Comparison of ENCODE assay signal across 28 cellular contexts in genomic region chr12:48826209-48826855, GRCh38. TPM values are rescaled to one million over a fixed set of nuclear protein-coding genes. Genes with fewer than 3 reads are reported as not detected.
DNase-seq lines count a peak whose midpoint lies in the region; ATAC-seq and TF ChIP-seq lines count a peak whose summit lies in the region.
"Had no signal": no experiment of that assay in that cellular context is flagged by ENCODE, and none has a peak within 500 bp of the region (broad histone marks: within the 10 kb centered on the region; RNA-seq: fewer than 3 reads in every experiment).

No MANE protein-coding gene starts in this region.

- H3K27me3 ChIP-seq in CD4-positive, CD25-positive, alpha-beta regulatory T cell (ENCODE audit: control insufficient read depth, insufficient read depth, low read length): no peaks in the 10 kb centered on the region
- no peaks in the 10 kb centered on the region; the same call in 1 of the 2 replicates for H3K27me3 ChIP-seq in H9 (ENCODE audit: insufficient read depth, low read length)
- no peaks in the 10 kb centered on the region for H3K27me3 ChIP-seq in mammary epithelial cell (ENCODE audit: insufficient read depth, low read length)
- no peaks in the 10 kb centered on the region for H3K27me3 ChIP-seq in left lung
- H3K27me3 ChIP-seq: BLaER1, dorsolateral prefrontal cortex, SJSA1 had no signal

- no peak overlapping the region for H3K27ac ChIP-seq in CD4-positive, CD25-positive, alpha-beta regulatory T cell (ENCODE audit: insufficient read depth, low read length, poor library complexity, severe bottlenecking)
- no peak overlapping the region for H3K27ac ChIP-seq in H9 (ENCODE audit: insufficient read length, low read depth, low read length)
- H3K27ac ChIP-seq in mammary epithelial cell (ENCODE audit: insufficient read depth, low read depth, low read length): no peak overlapping the region
- H3K27ac ChIP-seq in left lung: no peak overlapping the region
- H3K27ac ChIP-seq: BLaER1, GM23248, parathyroid adenoma, SJSA1 had no signal

- no peak overlapping the region for H2BK15ac ChIP-seq in H9 (ENCODE audit: low read depth, low read length)

- dilution Hi-C loops in mammary epithelial cell (cut with HindIII; ENCODE audit: low sequenced_read_pairs): no loop called here

- H3K4me2 ChIP-seq in H9 (ENCODE audit: insufficient read depth, insufficient read length, low read length) (no peak overlapping the region), mammary epithelial cell (ENCODE audit: insufficient read depth, low read depth, low read length) (no peak overlapping the region)
- H3K4me2 ChIP-seq: BLaER1 had no signal

- no TSS peak for BruUV-seq in mammary epithelial cell (replicated peaks; lab: Mats Ljungman, UMichigan)

- no peaks in the 10 kb centered on the region for H3K23me2 ChIP-seq in H9 (ENCODE audit: insufficient read length, low read depth, low read length, poor library complexity, severe bottlenecking)

- no peak overlapping the region for H3K4ac ChIP-seq in H9 (ENCODE audit: low read depth, low read length)

- H2AFZ ChIP-seq in H9 (ENCODE audit: low read length): no peak overlapping the region
- no peak overlapping the region for H2AFZ ChIP-seq in mammary epithelial cell (ENCODE audit: low read depth, low read length)
- H2AFZ ChIP-seq: GM23248, parathyroid adenoma had no signal

- H3K36me3 ChIP-seq in CD4-positive, CD25-positive, alpha-beta regulatory T cell (ENCODE audit: control insufficient read depth, insufficient read depth, low read length): peaks cover 34% of the 10 kb centered on the region
- peaks cover 21% of the 10 kb centered on the region for H3K36me3 ChIP-seq in mammary epithelial cell (ENCODE audit: insufficient read depth, low read length)
- peaks cover 0 to 55% of the 10 kb centered on the region in 2 donors for H3K36me3 ChIP-seq in left lung

- H4K8ac ChIP-seq in H9 (replicated peaks; ENCODE audit: insufficient read length, low read depth, low read length): no peak overlapping the region

- H3K23ac ChIP-seq in H9 (ENCODE audit: insufficient read length, low read depth, low read length): no peak overlapping the region

- DNase-seq in CD4-positive, CD25-positive, alpha-beta regulatory T cell: no peak
- DNase-seq in H9 (no peak), mammary epithelial cell (peak; percentile 81), left lung (no peak), globus pallidus (ENCODE audit: low spot score) (no peak), H4 (ENCODE audit: low spot score) (no peak)
- DNase-seq in central memory CD4-positive, alpha-beta T cell: no peak
- DNase-seq: activated CD4-positive, alpha-beta memory T cell treated with anti-CD3 and anti-CD28 coated beads for 36 hours; activated CD4-positive, CD25-positive, alpha-beta regulatory T cell treated with anti-CD3 and anti-CD28 coated beads, Interleukin-2, amount 50 U/mL, for 72 hours; activated effector memory CD4-positive, alpha-beta T cell treated with Interleukin-2 at 50 U/mL for 16 hours; Calu3; dorsolateral prefrontal cortex; glutamatergic neuron; GM23248; kidney; mucosa of descending colon; NCI-H1092 treated with DMSO at 0.1 percent for 48 hours; NCI-H1930; NCI-H226; NCI-H748 treated with DMSO at 0.1 percent for 48 hours; right cardiac atrium; stimulated activated CD4-positive, alpha-beta T cell treated with anti-CD3 and anti-CD28 coated beads, Interleukin-2, amount 100 ng/mL, for 24 hours; trophoblast cell had no signal

- no peak overlapping the region for H2BK20ac ChIP-seq in H9 (ENCODE audit: low read depth, low read length, poor library complexity, severe bottlenecking)

- peaks cover 3% of the 10 kb centered on the region for H3K4me1 ChIP-seq in CD4-positive, CD25-positive, alpha-beta regulatory T cell (ENCODE audit: control insufficient read depth, insufficient read depth, low read length, poor library complexity, severe bottlenecking)
- H3K4me1 ChIP-seq in H9 (ENCODE audit: insufficient read depth, low read length): no peaks in the 10 kb centered on the region
- H3K4me1 ChIP-seq in mammary epithelial cell (ENCODE audit: insufficient read depth, low read length): peaks cover 13% of the 10 kb centered on the region
- no peaks in the 10 kb centered on the region for H3K4me1 ChIP-seq in left lung
- H3K4me1 ChIP-seq: parathyroid adenoma, SJSA1 had no signal

- no peak overlapping the region for H2BK120ac ChIP-seq in H9 (ENCODE audit: low read depth, low read length, poor library complexity, severe bottlenecking)

- H2BK12ac ChIP-seq in H9 (ENCODE audit: insufficient read length, low read depth, low read length): no peak overlapping the region

- no peak overlapping the region for H2BK5ac ChIP-seq in H9 (ENCODE audit: insufficient read length, low read length)

- H3T11ph ChIP-seq in H9 (ENCODE audit: low read length): no peak overlapping the region

- H3K9me3 Mint-ChIP-seq in CD4-positive, CD25-positive, alpha-beta regulatory T cell: no peaks in the 10 kb centered on the region
- H3K9me3 Mint-ChIP-seq in H9: no peaks in the 10 kb centered on the region
- H3K9me3 Mint-ChIP-seq: activated CD4-positive, alpha-beta memory T cell treated with anti-CD3 and anti-CD28 coated beads for 36 hours; nephron had no signal

- H3K4me1 Mint-ChIP-seq in CD4-positive, CD25-positive, alpha-beta regulatory T cell: peaks cover 0 to 15% (median 8%) of the 10 kb centered on the region in 4 donors
- peaks cover 13 to 22% of the 10 kb centered on the region in 2 experiments for H3K4me1 Mint-ChIP-seq in H9

- peak overlapping the region in 1 of 4 donors; percentile 62 for H3K4me3 Mint-ChIP-seq in CD4-positive, CD25-positive, alpha-beta regulatory T cell
- H3K4me3 Mint-ChIP-seq in H9: peak overlapping the region in 1 of 2 experiments; percentile 21; a peak in 1 of 5 replicates
- H3K4me3 Mint-ChIP-seq: activated CD4-positive, alpha-beta memory T cell treated with anti-CD3 and anti-CD28 coated beads for 36 hours; nephron had no signal

- H3K14ac ChIP-seq in H9 (ENCODE audit: insufficient read depth, low read length): no peak overlapping the region

- no peak overlapping the region for H2AK5ac ChIP-seq in H9 (ENCODE audit: insufficient read length, low read length)

- H3K4me3 ChIP-seq in CD4-positive, CD25-positive, alpha-beta regulatory T cell (ENCODE audit: low read depth, low read length): no peak overlapping the region
- H3K4me3 ChIP-seq in mammary epithelial cell (replicated peaks in 1 of 3; ENCODE audit: insufficient read depth in 1 of 3, low read depth in 2 of 3, low read length in 3 of 3) (no peak overlapping the region), left lung (no peak overlapping the region)
- H3K4me3 ChIP-seq: BLaER1, dorsolateral prefrontal cortex, GM23248, lung, mucosa of descending colon, SJSA1 had no signal

- no peak overlapping the region for H4K5ac ChIP-seq in H9 (ENCODE audit: insufficient read length, low read depth, low read length)

- no peaks in the 10 kb centered on the region for H3K79me1 ChIP-seq in H9 (ENCODE audit: insufficient read depth, low read depth, low read length, poor library complexity, severe bottlenecking)

- H3K9me3 ChIP-seq in CD4-positive, CD25-positive, alpha-beta regulatory T cell (ENCODE audit: control insufficient read depth in 2 of 2, low read length in 2 of 2): no peaks in the 10 kb centered on the region
- H3K9me3 ChIP-seq in H9 (ENCODE audit: control insufficient read depth, low read depth, low read length): no peaks in the 10 kb centered on the region
- H3K9me3 ChIP-seq in mammary epithelial cell (replicated peaks; ENCODE audit: insufficient read depth, low read length): no peaks in the 10 kb centered on the region
- no peaks in the 10 kb centered on the region for H3K9me3 ChIP-seq in left lung
- H3K9me3 ChIP-seq: BLaER1, mucosa of descending colon, SJSA1 had no signal

- no peak overlapping the region for H3K9ac ChIP-seq in H9 (ENCODE audit: extremely low read depth, insufficient read length, low read length)
- no peak overlapping the region for H3K9ac ChIP-seq in mammary epithelial cell (ENCODE audit: insufficient read depth, low read length)
- H3K9ac ChIP-seq: BLaER1, GM23248, parathyroid adenoma had no signal

- intact Hi-C loops in mammary epithelial cell (cut with micrococcal nuclease): no loop called here
- intact Hi-C loops in left lung (cut with DNase I): no loop called here

- no peaks in the 10 kb centered on the region for H4K20me1 ChIP-seq in H9 (ENCODE audit: control insufficient read depth, insufficient read depth, insufficient read length)
- no peaks in the 10 kb centered on the region for H4K20me1 ChIP-seq in mammary epithelial cell (ENCODE audit: insufficient read depth, low read length)

- TF ChIP-seq CTCF in H9 (conservative IDR thresholded peaks at IDR 0.05): no peak
- no peak for TF ChIP-seq CTCF in mammary epithelial cell (conservative IDR thresholded peaks at IDR 0.05 in 1 of 2, IDR thresholded peaks at IDR 0.05 in 1 of 2; ENCODE audit: extremely low read depth in 1 of 2, insufficient read depth in 1 of 2, low read depth in 1 of 2, low read length in 2 of 2)
- TF ChIP-seq CTCF in left lung (IDR thresholded peaks at IDR 0.05): no peak

- H3K18ac ChIP-seq in H9 (ENCODE audit: insufficient read length, low read depth, low read length): no peak overlapping the region

- H3K27me3 Mint-ChIP-seq in CD4-positive, CD25-positive, alpha-beta regulatory T cell: peaks cover 6% of the 10 kb centered on the region
- peaks cover 1% of the 10 kb centered on the region; the same call in 1 of the 2 replicates for H3K27me3 Mint-ChIP-seq in H9 (ENCODE audit: low read depth)
- H3K27me3 Mint-ChIP-seq: activated CD4-positive, alpha-beta memory T cell treated with anti-CD3 and anti-CD28 coated beads for 36 hours had no signal

- peaks cover 17% of the 10 kb centered on the region for H3K36me3 Mint-ChIP-seq in CD4-positive, CD25-positive, alpha-beta regulatory T cell
- peaks cover 20 to 77% (median 54%) of the 10 kb centered on the region in 3 experiments; a peak in 6 of 7 replicates for H3K36me3 Mint-ChIP-seq in H9 (ENCODE audit: insufficient read depth in 1 of 3, low read depth in 3 of 3)

- no peak overlapping the region for H4K91ac ChIP-seq in H9 (ENCODE audit: insufficient read length, low read depth, low read length)

- H3K56ac ChIP-seq in H9 (ENCODE audit: insufficient read length, low read depth, low read length): no peak overlapping the region

- CTCF ChIA-PET in mammary epithelial cell (lab: Charles Lee; ENCODE audit: low non-redundant PET): no interaction called here

- WGBS in H9 (ENCODE audit: extremely low coverage, insufficient read length, low lambda C conversion rate): no CpG with 5 or more reads among the region's 15 CpGs
- 31% methylated on average over 13 of the region's 15 CpGs for WGBS in mammary epithelial cell (ENCODE audit: low coverage, missing lambda C conversion rate)

- in situ Hi-C loops in mammary epithelial cell (cut with MboI; ENCODE audit: low sequenced_read_pairs in 2 of 2): no loop called here

- no peaks in the 10 kb centered on the region for H3K79me2 ChIP-seq in H9 (ENCODE audit: insufficient read depth, low read length)
- H3K79me2 ChIP-seq in mammary epithelial cell (ENCODE audit: insufficient read depth, low read length): no peaks in the 10 kb centered on the region
- H3K79me2 ChIP-seq: parathyroid adenoma had no signal

- peak overlapping the region in 2 of 3 donors; percentile 70 to 89 for H3K27ac Mint-ChIP-seq in CD4-positive, CD25-positive, alpha-beta regulatory T cell
- H3K27ac Mint-ChIP-seq in H9: peak overlapping the region in 2 of 3 experiments; percentile 17 to 55; a peak in 4 of 7 replicates
- H3K27ac Mint-ChIP-seq: activated CD4-positive, alpha-beta memory T cell treated with anti-CD3 and anti-CD28 coated beads for 36 hours; nephron had no signal

- ATAC-seq in CD4-positive, CD25-positive, alpha-beta regulatory T cell (ENCODE audit: low read depth in 2 of 2): no peak
- ATAC-seq in left lung: peak; percentile 4
- ATAC-seq: mucosa of descending colon, right cardiac atrium had no signal

RNA-seq across cellular contexts. Expression of gene CACNB3, which starts 8.0 kb away (rescaled TPM):
- total RNA-seq in CD4-positive, CD25-positive, alpha-beta regulatory T cell: 9.1 TPM
- 1 to 10 TPM in 2 of 4 donors, under 1 TPM in 2; 0.32 to 2.3 (median 0.83) TPM for polyA plus RNA-seq in CD4-positive, CD25-positive, alpha-beta regulatory T cell
- total RNA-seq in H9 (2021) (34.9 and 35.1 TPM in 2 replicates), mammary epithelial cell (10 to 100 TPM in 1 of 2 donors, 1 to 10 TPM in 1; 8.7 to 31.1 TPM), left lung (10 to 100 TPM; 26.4 to 42.5 TPM)
- polyA plus RNA-seq in mammary epithelial cell: 16.7 TPM
- 11.6 TPM for polyA minus RNA-seq in mammary epithelial cell
- total RNA-seq in H4 (2014; rRNA removed; shearing (Covaris generic)): 15.1 and 17.7 TPM in 2 replicates

RNA-seq across cellular contexts. Expression of gene DDX23, which starts 25.6 kb away (rescaled TPM):
- 96.3 TPM for total RNA-seq in CD4-positive, CD25-positive, alpha-beta regulatory T cell
- 10 to 100 TPM; 30.5 to 40.4 (median 34.7) TPM for polyA plus RNA-seq in CD4-positive, CD25-positive, alpha-beta regulatory T cell
- 98.1 and 104 TPM in 2 replicates for total RNA-seq in H9 (2021)
- 10 to 100 TPM; 28.2 to 71.9 TPM for total RNA-seq in mammary epithelial cell
- 53.4 TPM for polyA plus RNA-seq in mammary epithelial cell
- polyA minus RNA-seq in mammary epithelial cell: 137 TPM
- 10 to 100 TPM; 66.5 to 74.9 TPM for total RNA-seq in left lung
- 65.5 and 75.0 TPM in 2 replicates for total RNA-seq in H4 (2014; rRNA removed; shearing (Covaris generic))

RNA-seq across cellular contexts. Expression of gene ADCY6, which starts 37.4 kb away (rescaled TPM):
- total RNA-seq in CD4-positive, CD25-positive, alpha-beta regulatory T cell: 0.12 TPM
- not detected for polyA plus RNA-seq in CD4-positive, CD25-positive, alpha-beta regulatory T cell
- 30.2 and 31.1 TPM in 2 replicates for total RNA-seq in H9 (2021)
- 10 to 100 TPM; 30.5 to 42.2 TPM for total RNA-seq in mammary epithelial cell
- polyA plus RNA-seq in mammary epithelial cell: 12.9 TPM
- polyA minus RNA-seq in mammary epithelial cell: 33.6 TPM
- total RNA-seq in left lung: 10 to 100 TPM; 33.0 to 54.0 TPM
- total RNA-seq in H4 (2014; rRNA removed; shearing (Covaris generic)): 7.8 and 8.5 TPM in 2 replicates

RNA-seq across cellular contexts. Expression of gene RND1, which starts 39.3 kb away (rescaled TPM):
- 7.3 TPM for total RNA-seq in CD4-positive, CD25-positive, alpha-beta regulatory T cell
- polyA plus RNA-seq in CD4-positive, CD25-positive, alpha-beta regulatory T cell: under 1 TPM; 0.13 to 0.63 (median 0.42) TPM
- total RNA-seq in H9 (2021) (9.5 and 9.7 TPM in 2 replicates), mammary epithelial cell (under 1 TPM; 0.17 to 0.68 TPM), left lung (10 to 100 TPM in 1 of 2 donors, 1 to 10 TPM in 1; 4.0 to 28.1 TPM)
- 0.37 TPM for polyA plus RNA-seq in mammary epithelial cell
- not detected for polyA minus RNA-seq in mammary epithelial cell
- total RNA-seq in H4 (2014; rRNA removed; shearing (Covaris generic)): 0.06 and 0.14 TPM in 2 replicates
- total RNA-seq: SJSA1 had no signal
- polyA plus RNA-seq: GM23248 had no signal
